In genomic region chr12:130647814-130648213, GRCh38 we compare ENCODE assay signal across 23 cellular contexts.
A peak's percentile ranks its signal among the peaks of the same experiment; 100 is the strongest.
DNase-seq lines count a peak whose midpoint lies in the region; FAIRE-seq and TF ChIP-seq lines count a peak whose summit lies in the region.
"Had no signal": no experiment of that assay in that cellular context is flagged by ENCODE, and none has a peak within 500 bp of the region (broad histone marks: within the 10 kb centered on the region; RNA-seq: fewer than 3 reads in every experiment).

No MANE protein-coding gene starts in this region.

- no peak overlapping the region for H2AK5ac ChIP-seq in neuronal stem cell (ENCODE audit: low read depth, low read length)

- peak overlapping the region; percentile 73 for H3K27ac Mint-ChIP-seq in glutamatergic neuron (ENCODE audit: unreplicated experiment)
- H3K27ac Mint-ChIP-seq: CD14-positive monocyte; CD4-positive, alpha-beta T cell; CD8-positive, alpha-beta memory T cell; H9 had no signal

- H2AFZ ChIP-seq in neuronal stem cell (ENCODE audit: low read length) = no peak overlapping the region
- H2AFZ ChIP-seq: GM23248 had no signal

- no peak overlapping the region for H3K4ac ChIP-seq in neuronal stem cell (ENCODE audit: low read length)

- H4K8ac ChIP-seq in neuronal stem cell (ENCODE audit: low read depth, low read length) = no peak overlapping the region

- H3K4me1 Mint-ChIP-seq in glutamatergic neuron (ENCODE audit: low read depth, unreplicated experiment) = peaks cover 22% of the 10 kb centered on the region
- H3K4me1 Mint-ChIP-seq: CD14-positive monocyte; CD8-positive, alpha-beta memory T cell had no signal

- TF ChIP-seq POLR2A in GM12891 (IDR thresholded peaks at IDR 0.05; ENCODE audit: low read depth, low read length) = no peak

- no peak overlapping the region for H4K91ac ChIP-seq in neuronal stem cell (ENCODE audit: low read depth, low read length, poor library complexity)

- H3K18ac ChIP-seq in neuronal stem cell (ENCODE audit: low read length) = no peak overlapping the region

- peaks cover 10% of the 10 kb centered on the region for H3K27me3 Mint-ChIP-seq in glutamatergic neuron (ENCODE audit: unreplicated experiment)
- H3K27me3 Mint-ChIP-seq: CD4-positive, alpha-beta T cell had no signal

- no peak overlapping the region for H3K14ac ChIP-seq in neuronal stem cell (ENCODE audit: low read length)

- H2BK15ac ChIP-seq in neuronal stem cell (ENCODE audit: low read length) = no peak overlapping the region

- H3K27ac ChIP-seq in neuronal stem cell (replicated peaks; ENCODE audit: low read length) = no peak overlapping the region
- H3K27ac ChIP-seq: A549; BLaER1 treated with 17β-estradiol and CSF1 and Interleukin-3, amounts not matched to agents 10 nM and 100 nM; GM23248 had no signal

- H3K9ac ChIP-seq in neuronal stem cell (ENCODE audit: low read depth, low read length, poor library complexity) = no peak overlapping the region
- H3K9ac ChIP-seq: BLaER1 treated with 17β-estradiol and CSF1 and Interleukin-3, amounts not matched to agents 10 nM and 100 nM; GM23248 had no signal

- H2BK12ac ChIP-seq in neuronal stem cell (ENCODE audit: low read length) = peak overlapping the region; percentile 47

- peaks cover 11% of the 10 kb centered on the region for H3K9me3 Mint-ChIP-seq in glutamatergic neuron (ENCODE audit: unreplicated experiment)

- TF ChIP-seq CTCF in glutamatergic neuron (IDR thresholded peaks at IDR 0.05; ENCODE audit: partially characterized antibody, unreplicated experiment) = no peak

- no peak overlapping the region for H3K23ac ChIP-seq in neuronal stem cell (ENCODE audit: low read depth, low read length, poor library complexity)

- no peak overlapping the region for H3K4me2 ChIP-seq in neuronal stem cell (ENCODE audit: insufficient read depth, low read length, poor library complexity, severe bottlenecking)
- H3K4me2 ChIP-seq: A549 had no signal

- H3K4me3 Mint-ChIP-seq in glutamatergic neuron (ENCODE audit: unreplicated experiment) = peak overlapping the region; percentile 45
- H3K4me3 Mint-ChIP-seq: CD14-positive monocyte; CD4-positive, alpha-beta T cell; CD8-positive, alpha-beta memory T cell; H9 had no signal

- peaks cover 0 to 10% of the 10 kb centered on the region in 2 donors for H3K4me1 ChIP-seq in neuronal stem cell (ENCODE audit: control insufficient read depth in 2 of 2, insufficient read depth in 1 of 2, low read depth in 1 of 2, low read length in 2 of 2)
- H3K4me1 ChIP-seq: A549, BE2C had no signal

- H3K4me3 ChIP-seq in neuronal stem cell (ENCODE audit: low read length in 2 of 2) = no peak overlapping the region
- H3K4me3 ChIP-seq: A549; BLaER1 treated with 17β-estradiol and CSF1 and Interleukin-3, amounts not matched to agents 10 nM and 100 nM; GM23248 had no signal

- H2BK120ac ChIP-seq in neuronal stem cell (ENCODE audit: low read depth, low read length) = no peak overlapping the region

- peaks cover 0 to 4% (median 0%) of the 10 kb centered on the region in 3 experiments for H3K27me3 ChIP-seq in neuronal stem cell (ENCODE audit: control insufficient read depth in 3 of 3, insufficient read depth in 3 of 3, low read depth in 1 of 3, low read length in 3 of 3)
- H3K27me3 ChIP-seq: BE2C had no signal

- no peaks in the 10 kb centered on the region for H3K79me1 ChIP-seq in neuronal stem cell (ENCODE audit: low read depth, low read length)

- peaks cover 7% of the 10 kb centered on the region for H3K36me3 Mint-ChIP-seq in glutamatergic neuron (ENCODE audit: unreplicated experiment)
- H3K36me3 Mint-ChIP-seq: CD14-positive monocyte; CD8-positive, alpha-beta memory T cell had no signal

- DNase-seq in NCI-H2171 (lab: John Stamatoyannopoulos, UW) = peak; percentile 29
- no peak for DNase-seq in NCI-H2171 treated with DMSO at 0.1 percent for 48 hours (lab: John Stamatoyannopoulos, UW)
- no peak for DNase-seq in GM12891 (ENCODE audit: insufficient read length, low spot score)
- DNase-seq in glutamatergic neuron = no peak
- no peak for DNase-seq in neuronal stem cell (ENCODE audit: low spot score)
- no peak for DNase-seq in central memory CD4-positive, alpha-beta T cell
- DNase-seq in occipital lobe (lab: John Stamatoyannopoulos, UW) = no peak
- DNase-seq: 8988T; ACHN; AML-193; BE2C; CD4-positive, alpha-beta T cell; CD8-positive, alpha-beta memory T cell; DMS153; DND-41; GM23248; H9 had no signal

- peaks cover 0 to 2% of the 10 kb centered on the region in 2 donors for H3K9me3 ChIP-seq in neuronal stem cell (replicated peaks in 1 of 2; ENCODE audit: control insufficient read depth in 2 of 2, insufficient read depth in 1 of 2, low read depth in 1 of 2, low read length in 2 of 2)
- H3K9me3 ChIP-seq: BE2C had no signal

- H3K36me3 ChIP-seq in neuronal stem cell (replicated peaks in 1 of 2; ENCODE audit: control insufficient read depth in 2 of 2, insufficient read depth in 2 of 2, low read length in 2 of 2) = no peaks in the 10 kb centered on the region
- H3K36me3 ChIP-seq: BLaER1 treated with 17β-estradiol and CSF1 and Interleukin-3, amounts not matched to agents 10 nM and 100 nM had no signal

- no peak overlapping the region for H2BK5ac ChIP-seq in neuronal stem cell (ENCODE audit: low read length)

- FAIRE-seq in GM12891 (lab: Jason Lieb, UNC) = peak; percentile 16
- FAIRE-seq: A549, D721Med, GM19239, H1 had no signal

- no CpG with 5 or more reads among the region's 13 CpGs for WGBS in neuronal stem cell (ENCODE audit: extremely low coverage in 2 of 2, insufficient read length in 2 of 2, insufficient replicate concordance in 1 of 2), 2 donors

TF ChIP-seq in GM12891, 5 proteins besides CTCF, POLR2A, EP300 and RAD21:
- TF ChIP-seq PAX5 (IDR thresholded peaks at IDR 0.05; ENCODE audit: insufficient read depth, low read length, severe bottlenecking) (no peak), SPI1 (IDR thresholded peaks at IDR 0.05; ENCODE audit: low read depth, low read length) (no peak), TAF1 (IDR thresholded peaks at IDR 0.05; ENCODE audit: low read depth, low read length) (no peak), POLR2AphosphoS5 (IDR thresholded peaks at IDR 0.05; ENCODE audit: low read depth, low read length) (no peak), POU2F2 (IDR thresholded peaks at IDR 0.05; ENCODE audit: low read depth, low read length) (no peak)
